In the genomic region with DNA sequence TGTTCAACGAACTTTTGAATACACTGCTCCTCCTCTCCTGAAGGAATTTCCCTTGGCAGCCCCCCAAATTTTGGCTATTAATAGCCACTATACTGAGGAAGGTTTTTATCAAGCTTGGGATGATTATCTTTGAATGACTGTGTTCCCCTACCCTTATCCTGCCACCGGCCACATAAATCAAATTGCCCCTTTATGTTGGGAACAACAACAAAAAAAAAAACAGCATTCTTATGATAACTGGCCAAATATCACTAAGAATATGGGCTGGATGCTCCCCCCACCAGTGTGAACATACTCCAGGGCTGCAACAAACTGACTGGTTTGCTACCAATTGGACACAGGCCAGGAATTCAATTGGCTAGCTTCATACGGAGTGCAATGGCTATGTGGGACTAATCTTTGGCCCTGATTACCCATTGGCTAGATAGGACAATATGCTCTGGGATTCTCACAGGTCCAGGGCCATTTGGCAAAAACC, we compare ENCODE assay signal across 19 cellular contexts. TPM values are rescaled to one million over a fixed set of nuclear protein-coding genes. Genes with fewer than 3 reads are reported as not detected.
DNase-seq lines count a peak whose midpoint lies in the region; ATAC-seq, FAIRE-seq and TF ChIP-seq lines count a peak whose summit lies in the region.
"Had no signal": no experiment of that assay in that cellular context is flagged by ENCODE, and none has a peak within 500 bp of the region (broad histone marks: within the 10 kb centered on the region; RNA-seq: fewer than 3 reads in every experiment).

No MANE protein-coding gene starts in this region.

- H3K27me3 ChIP-seq in IMR-90 (ENCODE audit: control insufficient read depth, insufficient read depth, low read length), result no peaks in the 10 kb centered on the region
- H3K27me3 ChIP-seq in heart right ventricle, result no peaks in the 10 kb centered on the region
- no peaks in the 10 kb centered on the region for H3K27me3 ChIP-seq in smooth muscle cell (ENCODE audit: low read depth)
- H3K27me3 ChIP-seq: pancreas, upper lobe of left lung had no signal

- POLR2A ChIA-PET in IMR-90 (lab: Charles Lee; ENCODE audit: unreplicated experiment), result no interaction called here

- H3K27ac ChIP-seq in IMR-90 (ENCODE audit: insufficient read depth, low read length), result no peak overlapping the region
- peak overlapping the region in 7 of 10 donors; percentile 4 to 71 (median 52) for H3K27ac ChIP-seq in heart right ventricle
- H3K27ac ChIP-seq in smooth muscle cell (ENCODE audit: low read depth), result no peak overlapping the region
- H3K27ac ChIP-seq: pancreas had no signal

- H3F3A ChIP-seq in smooth muscle cell (ENCODE audit: low read depth), result no peaks in the 10 kb centered on the region

- FAIRE-seq in HTR-8/SVneo (lab: Jason Lieb, UNC), result no peak
- FAIRE-seq: pancreas had no signal

- no peak overlapping the region for H3K9ac ChIP-seq in IMR-90 (ENCODE audit: low read depth, low read length)
- H3K9ac ChIP-seq in smooth muscle cell (ENCODE audit: low read depth), result no peak overlapping the region

- H3K79me2 ChIP-seq in smooth muscle cell (ENCODE audit: low read depth), result no peaks in the 10 kb centered on the region

- H3K23ac ChIP-seq in IMR-90 (ENCODE audit: low read depth, low read length), result no peak overlapping the region

- H4K5ac ChIP-seq in IMR-90 (ENCODE audit: low read depth, low read length), result no peak overlapping the region

- no peak overlapping the region for H4K91ac ChIP-seq in IMR-90 (ENCODE audit: insufficient read depth, low read depth, low read length)

- 67% methylated on average over 1 of the region's 3 CpGs; no CpG with 5 or more reads in 1 of the 2 experiments for WGBS in IMR-90 (ENCODE audit: extremely low coverage in 2 of 2, insufficient read length in 1 of 2), 2 experiments
- 4 to 6% methylated on average over 3 of the region's 3 CpGs for WGBS in heart right ventricle, 2 donors
- WGBS in smooth muscle cell (ENCODE audit: low lambda C conversion rate), result 91% methylated on average over 3 of the region's 3 CpGs

- no peak for TF ChIP-seq CTCF in IMR-90 (conservative IDR thresholded peaks at IDR 0.05; ENCODE audit: low read depth, low read length)
- no peak for TF ChIP-seq CTCF in heart right ventricle (IDR thresholded peaks at IDR 0.05)
- no peak for TF ChIP-seq CTCF in smooth muscle cell (IDR thresholded peaks at IDR 0.05; ENCODE audit: borderline replicate concordance, insufficient read depth, poor library complexity, severe bottlenecking)

- H4K8ac ChIP-seq in IMR-90 (ENCODE audit: low read depth in 2 of 2, low read length in 2 of 2), result no peak overlapping the region

- intact Hi-C loops in IMR-90 (cut with micrococcal nuclease) (no loop called here), heart right ventricle (cut with DNase I) (no loop called here), sciatic nerve (cut with DNase I) (no loop called here)

- ATAC-seq in IMR-90 (ENCODE audit: low read depth), result peak; percentile 40
- ATAC-seq in heart right ventricle, result peak; percentile 81 to 94 (median 90)
- ATAC-seq in sciatic nerve, result peak; percentile 28
- ATAC-seq: activated CD8-positive, alpha-beta T cell treated with anti-CD3 and anti-CD28 coated beads for 36 hours; GM23338; WTC11 had no signal

- no peak overlapping the region for H2AK9ac ChIP-seq in IMR-90 (replicated peaks; ENCODE audit: low read depth, low read length, poor library complexity)

- H2AFZ ChIP-seq in IMR-90 (replicated peaks; ENCODE audit: low read length, poor library complexity) (no peak overlapping the region), smooth muscle cell (ENCODE audit: low read depth) (no peak overlapping the region)
- H2AFZ ChIP-seq: GM23338 had no signal

- TF ChIP-seq POLR2A in IMR-90 (IDR thresholded peaks at IDR 0.05; ENCODE audit: low read depth, low read length), result no peak

- no peak overlapping the region for H2BK120ac ChIP-seq in IMR-90 (ENCODE audit: low read depth, low read length)

- H3K9me1 ChIP-seq in IMR-90 (ENCODE audit: insufficient read depth, low read length), result peaks cover 10% of the 10 kb centered on the region

- H3K18ac ChIP-seq in IMR-90 (ENCODE audit: low read depth, low read length), result no peak overlapping the region

- no TSS peak for BruUV-seq in IMR-90 (replicated peaks; lab: Mats Ljungman, UMichigan)

- H3K4me3 ChIP-seq in IMR-90 (ENCODE audit: insufficient read depth, low read depth, low read length) (no peak overlapping the region), heart right ventricle (no peak overlapping the region), smooth muscle cell (no peak overlapping the region)
- H3K4me3 ChIP-seq: GM23338, pancreas, upper lobe of left lung had no signal

- H3K56ac ChIP-seq in IMR-90 (ENCODE audit: extremely low read depth, insufficient read depth, low read length), result no peak overlapping the region

- H3K9me3 ChIP-seq in IMR-90 (ENCODE audit: control insufficient read depth, insufficient read depth, low read length) (no peaks in the 10 kb centered on the region), heart right ventricle (peaks cover 0 to 3% (median 0%) of the 10 kb centered on the region in 11 donors), smooth muscle cell (replicated peaks; ENCODE audit: low read depth) (no peaks in the 10 kb centered on the region)
- H3K9me3 ChIP-seq: pancreas, upper lobe of left lung had no signal

- TF ChIP-seq RAD21 in IMR-90 (IDR thresholded peaks at IDR 0.05; ENCODE audit: low read length), result no peak

- no peak overlapping the region for H2BK15ac ChIP-seq in IMR-90 (ENCODE audit: low read depth, low read length)

- H4K20me1 ChIP-seq in IMR-90 (ENCODE audit: insufficient read depth, low read length) (peaks cover 5% of the 10 kb centered on the region; the same call in 1 of the 2 replicates), smooth muscle cell (ENCODE audit: low read depth) (peaks cover 36% of the 10 kb centered on the region)

- peaks cover 39% of the 10 kb centered on the region for H3K36me3 ChIP-seq in IMR-90 (ENCODE audit: control insufficient read depth, insufficient read depth, low read length)
- H3K36me3 ChIP-seq in heart right ventricle, result peaks cover 0 to 93% (median 38%) of the 10 kb centered on the region in 9 donors
- peaks cover 17% of the 10 kb centered on the region for H3K36me3 ChIP-seq in smooth muscle cell (ENCODE audit: low read depth)

- H2BK5ac ChIP-seq in IMR-90 (ENCODE audit: low read depth, low read length, poor library complexity, severe bottlenecking), result no peak overlapping the region

- peak overlapping the region; percentile 11; the same call in 1 of the 2 replicates for H2AK5ac ChIP-seq in IMR-90 (ENCODE audit: low read depth, low read length)

- CTCF ChIA-PET in IMR-90 (lab: Yijun Ruan, JAX), result interaction anchor here (0.6 kb wide), 1 partner anchor 63 kb away, joined by 3 read pairs; no protein-coding TSS in a partner anchor

- H2BK20ac ChIP-seq in IMR-90 (ENCODE audit: low read depth, low read length), result no peak overlapping the region

- peak; percentile 58 for DNase-seq in IMR-90
- DNase-seq in cerebellar nuclear complex (lab: John Stamatoyannopoulos, UW), result peak; percentile 24 to 76
- DNase-seq in heart right ventricle, result peak in 1 of 2 donors; percentile 81
- DNase-seq in sciatic nerve (ENCODE audit: low spot score), result no peak
- DNase-seq in smooth muscle cell (lab: John Stamatoyannopoulos, UW; ENCODE audit: unreplicated experiment), result no peak
- DNase-seq in KBM-7, result no peak
- DNase-seq in OCI-M1 (lab: John Stamatoyannopoulos, UW), result no peak
- DNase-seq in HTR-8/SVneo (ENCODE audit: insufficient read length, low spot score), result no peak
- DNase-seq: activated CD8-positive, alpha-beta T cell treated with anti-CD3 and anti-CD28 coated beads for 36 hours; CD4-positive, alpha-beta T cell; hypothalamus; kidney glomerular epithelial cell; NCI-H1417 treated with DMSO at 0.1 percent for 48 hours; pancreas; stimulated activated naive CD4-positive, alpha-beta T cell; upper lobe of left lung had no signal

- in situ Hi-C loops in IMR-90 (cut with MboI; ENCODE audit: low sequenced_read_pairs), result no loop called here
- in situ Hi-C loops in KBM-7 (cut with MboI; ENCODE audit: low pct_unique_long_range_greater_than_20kb, low sequenced_read_pairs), result no loop called here

- no peak overlapping the region for H3K4me2 ChIP-seq in IMR-90 (ENCODE audit: low read depth, low read length)
- no peak overlapping the region for H3K4me2 ChIP-seq in smooth muscle cell
- H3K4me2 ChIP-seq: GM23338 had no signal

- H3K4ac ChIP-seq in IMR-90 (ENCODE audit: low read depth, low read length), result no peak overlapping the region

- dilution Hi-C loops in IMR-90 (cut with HindIII; ENCODE audit: low sequenced_read_pairs, unreplicated experiment), result no loop called here

- H3K4me1 ChIP-seq in IMR-90 (ENCODE audit: control insufficient read depth, insufficient read depth, low read length) (peaks cover 4% of the 10 kb centered on the region), heart right ventricle (peaks cover 9 to 26% (median 21%) of the 10 kb centered on the region in 9 donors), smooth muscle cell (ENCODE audit: low read depth) (no peaks in the 10 kb centered on the region)
- H3K4me1 ChIP-seq: pancreas had no signal

- H3K14ac ChIP-seq in IMR-90 (replicated peaks; ENCODE audit: low read depth, low read length), result no peak overlapping the region

- peaks cover 0 to 14% of the 10 kb centered on the region in 2 experiments; a peak in 2 of 4 replicates for H3K79me1 ChIP-seq in IMR-90 (ENCODE audit: low read depth in 1 of 2, low read length in 2 of 2)

RNA-seq across cellular contexts. Expression of a gene that starts 20.6 kb away (rescaled TPM):
- 25.6 and 28.6 TPM in 2 replicates for total RNA-seq in IMR-90 (2012; rRNA removed)
- polyA plus RNA-seq in IMR-90 (2012; rRNA removed), result 21.8 and 22.4 TPM in 2 replicates
- polyA plus RNA-seq in IMR-90 (2012; cell fraction: cytosol; rRNA removed), result 7.4 and 8.0 TPM in 2 replicates
- polyA plus RNA-seq in IMR-90 (2012; cell fraction: nucleus; rRNA removed; ENCODE audit: low replicate concordance), result 2.4 and 15.2 TPM in 2 replicates
- total RNA-seq in heart right ventricle, result 10 to 100 TPM in 7 of 10 donors, 1 to 10 TPM in 3; 9.2 to 11.6 (median 10.8) TPM
- 10 to 100 TPM in 1 of 2 donors, 1 to 10 TPM in 1; 7.9 to 12.9 TPM for polyA plus RNA-seq in heart right ventricle
- 23.1 TPM for total RNA-seq in sciatic nerve
- 70.3 and 75.2 TPM in 2 replicates for total RNA-seq in smooth muscle cell
- 43.7 and 56.6 TPM in 2 replicates for polyA plus RNA-seq in smooth muscle cell

RNA-seq across cellular contexts. Expression of a gene that starts 22.2 kb away (rescaled TPM):
- total RNA-seq in IMR-90 (2012; rRNA removed) (37.6 and 52.2 TPM in 2 replicates), heart right ventricle (10 to 100 TPM; 17.1 to 42.3 (median 20.7) TPM), sciatic nerve (16.1 TPM), smooth muscle cell (62.3 and 70.0 TPM in 2 replicates)
- polyA plus RNA-seq in IMR-90 (2012; rRNA removed) (29.8 and 35.3 TPM in 2 replicates), heart right ventricle (10 to 100 TPM; 66.4 to 83.2 TPM), smooth muscle cell (48.9 and 53.1 TPM in 2 replicates)
- polyA plus RNA-seq in IMR-90 (2012; cell fraction: cytosol; rRNA removed), result 4.9 and 11.7 TPM in 2 replicates
- polyA plus RNA-seq in IMR-90 (2012; cell fraction: nucleus; rRNA removed; ENCODE audit: low replicate concordance), result 1.4 and 8.3 TPM in 2 replicates

RNA-seq across cellular contexts. Expression of a gene that starts 24.7 kb away (rescaled TPM):
- not detected in 2 replicates for total RNA-seq in IMR-90 (2012; rRNA removed)
- polyA plus RNA-seq in IMR-90 (2012; rRNA removed), result 0.03 TPM in 1 of 2 replicates, not detected in the other
- not detected in 2 replicates for polyA plus RNA-seq in IMR-90 (2012; cell fraction: cytosol; rRNA removed)
- not detected in 2 replicates for polyA plus RNA-seq in IMR-90 (2012; cell fraction: nucleus; rRNA removed; ENCODE audit: low replicate concordance)
- not detected for total RNA-seq in heart right ventricle
- not detected for polyA plus RNA-seq in heart right ventricle
- not detected for total RNA-seq in sciatic nerve
- total RNA-seq in smooth muscle cell, result not detected in 2 replicates
- not detected in 2 replicates for polyA plus RNA-seq in smooth muscle cell
- total RNA-seq: activated CD8-positive, alpha-beta T cell treated with anti-CD3 and anti-CD28 coated beads for 36 hours; activated T-helper 1 cell treated with anti-CD3 and anti-CD28 coated beads, Interleukin-12 subunit alpha, Interleukin-12 subunit beta, Interleukin-2, Interleukin-4 antibody, amounts not matched to agents 30 ng/mL and 10 ng/mL and 1 ng/mL, durations not matched to agents 14 hours and 24 hours and 36 hours; CD4-positive, alpha-beta T cell; pancreas; upper lobe of left lung had no signal
- polyA plus RNA-seq: pancreas had no signal

Comparison
In these comparisons a context has a peak if more than half of its experiments do, and no peak if none do; other contexts are left out.
1. ATAC-seq: peak in every context shown above with its lines; median percentile 90 in heart right ventricle; 40 in IMR-90; 28 in sciatic nerve.
2. DNase-seq: peak in IMR-90 (single experiment) and cerebellar nuclear complex (2 of 2); none in sciatic nerve (single experiment), smooth muscle cell (single experiment), KBM-7 (single experiment), OCI-M1 (single experiment) and HTR-8/SVneo (single experiment).
3. H3K27ac ChIP-seq: peak in heart right ventricle (7 of 10); none in IMR-90 (single experiment) and smooth muscle cell (single experiment).